ENCODE assay signal across 30 cellular contexts in genomic region chr4:139658983-139659382, GRCh38. TPM values are rescaled to one million over a fixed set of nuclear protein-coding genes. Genes with fewer than 3 reads are reported as not detected.
DNase-seq lines count a peak whose midpoint lies in the region; ATAC-seq and TF ChIP-seq lines count a peak whose summit lies in the region.
"Had no signal": no experiment of that assay in that cellular context is flagged by ENCODE, and none has a peak within 500 bp of the region (broad histone marks: within the 10 kb centered on the region; RNA-seq: fewer than 3 reads in every experiment).

No MANE protein-coding gene starts in this region.

- no peak overlapping the region for H3K4me3 Mint-ChIP-seq in activated CD4-positive, alpha-beta T cell treated with anti-CD3 and anti-CD28 coated beads for 36 hours
- H3K4me3 Mint-ChIP-seq in natural killer cell treated with Interleukin-12 subunit alpha and Interleukin-12 subunit beta and Interleukin-15 and Interleukin-18, amount 100 ng/mL, for 72 hours = peak overlapping the region; percentile 75
- H3K4me3 Mint-ChIP-seq in natural killer cell = no peak overlapping the region
- H3K4me3 Mint-ChIP-seq: nephron progenitor cell; stimulated activated memory B cell treated with anti-CD40 and anti-IgM and Interleukin-4, amounts not matched to agents 10 μg/mL and 1 μg/mL and 100 μg/mL, for 72 hours had no signal

- DNase-seq in activated CD4-positive, alpha-beta T cell treated with anti-CD3 and anti-CD28 coated beads for 36 hours = no peak
- DNase-seq in activated CD4-positive, alpha-beta T cell treated with anti-CD3 and anti-CD28 coated beads for 48 hours = no peak
- DNase-seq in natural killer cell treated with Interleukin-12 subunit alpha and Interleukin-12 subunit beta and Interleukin-15 and Interleukin-18, amount 100 ng/mL, for 72 hours (ENCODE audit: low spot score) = no peak
- DNase-seq in natural killer cell = no peak
- no peak for DNase-seq in epithelial cell of prostate (ENCODE audit: low read depth, low spot score)
- no peak for DNase-seq in NCI-H1930 (lab: John Stamatoyannopoulos, UW)
- no peak for DNase-seq in GM10248 (ENCODE audit: extremely low spot score)
- DNase-seq: 8988T; activated CD4-positive, alpha-beta T cell treated with anti-CD3 and anti-CD28 coated beads, Interleukin-2, amount 50 U/mL, for 4 hours; activated gamma-delta T cell treated with Interleukin-2 at 50 U/mL for 16 hours; amniotic stem cell; C1 segment of cervical spinal cord; DMS79 treated with DMSO at 0.1 percent for 48 hours; GF-D8; HCEC 1CT; hypothalamus; left colon; NCI-H1436; NCI-H2081 treated with DMSO at 0.1 percent for 48 hours; NCI-H2227 treated with DMSO at 0.1 percent for 48 hours; NCI-H526 treated with DMSO at 0.1 percent for 48 hours; nephron progenitor cell; PC-9; SHP77; T1000; upper lobe of left lung; WERI-Rb-1 had no signal

- H3K27ac Mint-ChIP-seq in activated CD4-positive, alpha-beta T cell treated with anti-CD3 and anti-CD28 coated beads for 36 hours = peak overlapping the region; percentile 99
- H3K27ac Mint-ChIP-seq in natural killer cell treated with Interleukin-12 subunit alpha and Interleukin-12 subunit beta and Interleukin-15 and Interleukin-18, amount 100 ng/mL, for 72 hours = peak overlapping the region; percentile 84 to 85
- H3K27ac Mint-ChIP-seq in natural killer cell = no peak overlapping the region
- H3K27ac Mint-ChIP-seq: nephron progenitor cell; stimulated activated memory B cell treated with anti-CD40 and anti-IgM and Interleukin-4, amounts not matched to agents 10 μg/mL and 1 μg/mL and 100 μg/mL, for 72 hours had no signal

- peak overlapping the region; percentile 82 for H3K27ac ChIP-seq in epithelial cell of prostate
- H3K27ac ChIP-seq: HL-60, PC-9, upper lobe of left lung, WERI-Rb-1 had no signal

- POLR2A ChIA-PET in activated CD4-positive, alpha-beta T cell treated with anti-CD3 and anti-CD28 coated beads for 36 hours (lab: Charles Lee) = interaction anchor here (0.5 kb wide), 1 partner anchor 339 kb away, joined by 3 read pairs; no protein-coding TSS in a partner anchor
- POLR2A ChIA-PET in GM10248 (lab: Yijun Ruan, JAX) = no interaction called here

- H3K9me3 Mint-ChIP-seq in activated CD4-positive, alpha-beta T cell treated with anti-CD3 and anti-CD28 coated beads for 36 hours (ENCODE audit: low read depth) = no peaks in the 10 kb centered on the region
- H3K9me3 Mint-ChIP-seq in natural killer cell treated with Interleukin-12 subunit alpha and Interleukin-12 subunit beta and Interleukin-15 and Interleukin-18, amount 100 ng/mL, for 72 hours = no peaks in the 10 kb centered on the region
- H3K9me3 Mint-ChIP-seq in natural killer cell = no peaks in the 10 kb centered on the region
- H3K9me3 Mint-ChIP-seq: stimulated activated memory B cell treated with anti-CD40 and anti-IgM and Interleukin-4, amounts not matched to agents 10 μg/mL and 1 μg/mL and 100 μg/mL, for 72 hours had no signal

- no peak for TF ChIP-seq CTCF in natural killer cell (IDR thresholded peaks at IDR 0.05)
- TF ChIP-seq CTCF in GM10248 (IDR thresholded peaks at IDR 0.05; ENCODE audit: control extremely low read depth, extremely low read depth, low read depth, missing control alignments) = no peak

- no peaks in the 10 kb centered on the region for H3K36me3 Mint-ChIP-seq in activated CD4-positive, alpha-beta T cell treated with anti-CD3 and anti-CD28 coated beads for 36 hours (ENCODE audit: low read depth)
- no peaks in the 10 kb centered on the region for H3K36me3 Mint-ChIP-seq in natural killer cell treated with Interleukin-12 subunit alpha and Interleukin-12 subunit beta and Interleukin-15 and Interleukin-18, amount 100 ng/mL, for 72 hours
- H3K36me3 Mint-ChIP-seq in natural killer cell = no peaks in the 10 kb centered on the region
- H3K36me3 Mint-ChIP-seq: stimulated activated memory B cell treated with anti-CD40 and anti-IgM and Interleukin-4, amounts not matched to agents 10 μg/mL and 1 μg/mL and 100 μg/mL, for 72 hours had no signal

- H3K4me1 Mint-ChIP-seq in activated CD4-positive, alpha-beta T cell treated with anti-CD3 and anti-CD28 coated beads for 36 hours = peaks cover 24% of the 10 kb centered on the region
- peaks cover 15 to 20% of the 10 kb centered on the region in 2 donors for H3K4me1 Mint-ChIP-seq in natural killer cell treated with Interleukin-12 subunit alpha and Interleukin-12 subunit beta and Interleukin-15 and Interleukin-18, amount 100 ng/mL, for 72 hours (ENCODE audit: low read depth in 2 of 2)
- H3K4me1 Mint-ChIP-seq in natural killer cell = peaks cover 0 to 7% of the 10 kb centered on the region in 2 donors

- H3K27me3 Mint-ChIP-seq in activated CD4-positive, alpha-beta T cell treated with anti-CD3 and anti-CD28 coated beads for 36 hours = no peaks in the 10 kb centered on the region
- peaks cover 6% of the 10 kb centered on the region in 2 donors for H3K27me3 Mint-ChIP-seq in natural killer cell treated with Interleukin-12 subunit alpha and Interleukin-12 subunit beta and Interleukin-15 and Interleukin-18, amount 100 ng/mL, for 72 hours
- H3K27me3 Mint-ChIP-seq in natural killer cell (ENCODE audit: low read depth in 2 of 2) = peaks cover 0 to 7% of the 10 kb centered on the region in 2 donors

- no peak for ATAC-seq in activated CD4-positive, alpha-beta T cell treated with anti-CD3 and anti-CD28 coated beads for 36 hours
- ATAC-seq in natural killer cell treated with Interleukin-12 subunit alpha and Interleukin-12 subunit beta and Interleukin-15 and Interleukin-18, amount 100 ng/mL, for 72 hours = no peak
- ATAC-seq in natural killer cell (no peak), HG03108 (IDR thresholded peaks at IDR 0.05; ENCODE audit: unreplicated experiment) (no peak)
- ATAC-seq: left colon; stimulated activated memory B cell treated with anti-CD40 and anti-IgM and Interleukin-4, amounts not matched to agents 10 μg/mL and 1 μg/mL and 100 μg/mL, for 72 hours had no signal

- CTCF ChIA-PET in activated CD4-positive, alpha-beta T cell treated with anti-CD3 and anti-CD28 coated beads for 36 hours (lab: Charles Lee) = interaction anchor here (4.2 kb wide), 1 partner anchor 56 kb away, joined by 32 read pairs; no protein-coding TSS in a partner anchor
- CTCF ChIA-PET in GM10248 (lab: Yijun Ruan, JAX) = interaction anchor here (1.0 to 12.1 kb wide), 2 partner anchors 10 to 56 kb away, joined by 4 to 176 read pairs; partner anchors contain the start of gene MGST2

- intact Hi-C loops in activated CD4-positive, alpha-beta T cell treated with anti-CD3 and anti-CD28 coated beads for 36 hours (cut with DNase I, micrococcal nuclease) = loop anchor here (1.0 to 10.0 kb wide), 11 partner anchors 42 to 863 kb away; partner anchors contain the start of genes ELF2 (in 2 of the 2), ELMOD2 (in 1 of the 2), MAML3 (in 1 of the 2) and NOCT (in 1 of the 2)
- intact Hi-C loops in natural killer cell (cut with micrococcal nuclease) = loop anchor here (10.0 kb wide), 1 partner anchor 434 kb away; no protein-coding TSS in a partner anchor

RNA-seq across cellular contexts. Expression of gene MGST2, which starts 6.6 kb away (rescaled TPM):
- 10 to 100 TPM; 28.9 to 32.8 TPM for total RNA-seq in activated CD4-positive, alpha-beta T cell treated with anti-CD3 and anti-CD28 coated beads for 36 hours
- total RNA-seq in natural killer cell treated with Interleukin-12 subunit alpha and Interleukin-12 subunit beta and Interleukin-15 and Interleukin-18, amount 100 ng/mL, for 72 hours = 10 to 100 TPM in 1 of 2 donors, 1 to 10 TPM in 1; 8.2 to 19.0 TPM
- 10 to 100 TPM in 2 of 3 donors, 1 to 10 TPM in 1; 7.8 to 17.0 (median 10.9) TPM for total RNA-seq in natural killer cell

Comparison
In these comparisons a context has a peak if more than half of its experiments do, and no peak if none do; other contexts are left out.
1. H3K27ac Mint-ChIP-seq: peak in activated CD4-positive, alpha-beta T cell treated with anti-CD3 and anti-CD28 coated beads for 36 hours (single experiment) and natural killer cell treated with Interleukin-12 subunit alpha and Interleukin-12 subunit beta and Interleukin-15 and Interleukin-18, amount 100 ng/mL, for 72 hours (2 of 2); none in natural killer cell (0 of 2).